In the genomic region with DNA sequence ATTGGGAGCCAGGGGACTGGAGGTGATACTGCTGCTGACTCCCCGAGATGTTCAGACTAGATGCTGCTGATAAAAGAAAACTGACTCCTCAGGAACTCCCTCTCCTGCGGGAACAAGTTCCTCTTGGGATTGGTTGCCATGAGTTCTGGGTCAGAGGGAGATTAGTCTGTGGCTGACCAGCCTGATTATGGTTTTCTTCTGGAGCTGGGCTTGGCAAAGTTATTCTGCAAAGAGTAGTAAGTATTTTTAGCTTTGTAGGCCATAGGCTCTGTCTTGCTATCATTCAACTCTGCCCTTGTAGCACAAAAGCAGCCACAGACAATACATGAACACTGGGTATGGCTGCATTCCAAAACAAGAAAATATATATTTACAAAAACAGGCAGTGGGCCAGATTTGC, we compare ENCODE assay signal across 23 cellular contexts.
"Had no signal": no experiment of that assay in that cellular context is flagged by ENCODE, and none has a peak within 500 bp of the region (broad histone marks: within the 10 kb centered on the region; RNA-seq: fewer than 3 reads in every experiment).

No MANE protein-coding gene starts in this region.

- H3K9me3 ChIP-seq: esophagus muscularis mucosa, heart left ventricle, neutrophil, pancreas, right atrium auricular region, suprapubic skin, transverse colon, upper lobe of right lung, uterus had no signal

- H3K36me3 ChIP-seq: esophagus muscularis mucosa, gastroesophageal sphincter, heart left ventricle, neutrophil, pancreas, right atrium auricular region, suprapubic skin, transverse colon, upper lobe of right lung, uterus had no signal

- H3K4me3 ChIP-seq: coronary artery, esophagus muscularis mucosa, gastroesophageal sphincter, heart left ventricle, hepatocyte, lung, pancreas, right atrium auricular region, skin epidermis, suprapubic skin, transverse colon, upper lobe of right lung, uterus had no signal

- H2AFZ ChIP-seq: hepatocyte had no signal

- H3K27ac ChIP-seq: coronary artery, esophagus muscularis mucosa, foreskin keratinocyte, gastroesophageal sphincter, heart left ventricle, hepatocyte, neutrophil, pancreas, right atrium auricular region, skin epidermis, suprapubic skin, transverse colon, upper lobe of right lung, uterus had no signal

- H3K79me2 ChIP-seq: hepatocyte had no signal

- H3K4me1 ChIP-seq: foreskin keratinocyte, gastroesophageal sphincter, pancreas, right atrium auricular region, suprapubic skin, transverse colon, upper lobe of right lung, uterus had no signal

- ATAC-seq: gastroesophageal sphincter; heart left ventricle; left colon; pancreas; stimulated activated naive B cell treated with anti-CD40 and anti-IgM and Interleukin-4, amounts not matched to agents 10 μg/mL and 1 μg/mL and 100 μg/mL, for 72 hours; stimulated activated naive CD8-positive, alpha-beta T cell treated with anti-CD3 and anti-CD28 coated beads, Interleukin-15, amount 100 ng/mL, for 72 hours; upper lobe of right lung had no signal

- H3K4me2 ChIP-seq: hepatocyte had no signal

- FAIRE-seq: endothelial cell of umbilical vein, pancreas had no signal

- DNase-seq: dermis blood vessel endothelial cell; effector memory CD4-positive, alpha-beta T cell; heart left ventricle; left colon; naive B cell; pancreas; stimulated activated CD4-positive, alpha-beta T cell treated with anti-CD3 and anti-CD28 coated beads, Interleukin-2, amount 100 ng/mL, for 48 hours; stimulated activated naive B cell treated with anti-CD40 and anti-IgM and Interleukin-4, amounts not matched to agents 10 μg/mL and 1 μg/mL and 100 μg/mL, for 72 hours; stimulated activated naive CD8-positive, alpha-beta T cell treated with anti-CD3 and anti-CD28 coated beads, Interleukin-15, amount 100 ng/mL, for 72 hours; transverse colon; upper lobe of right lung; uterus had no signal

- H3K27me3 ChIP-seq: esophagus muscularis mucosa, foreskin keratinocyte, gastroesophageal sphincter, heart left ventricle, hepatocyte, neutrophil, pancreas, right atrium auricular region, suprapubic skin, transverse colon, upper lobe of right lung, uterus had no signal
